In the genomic region with DNA sequence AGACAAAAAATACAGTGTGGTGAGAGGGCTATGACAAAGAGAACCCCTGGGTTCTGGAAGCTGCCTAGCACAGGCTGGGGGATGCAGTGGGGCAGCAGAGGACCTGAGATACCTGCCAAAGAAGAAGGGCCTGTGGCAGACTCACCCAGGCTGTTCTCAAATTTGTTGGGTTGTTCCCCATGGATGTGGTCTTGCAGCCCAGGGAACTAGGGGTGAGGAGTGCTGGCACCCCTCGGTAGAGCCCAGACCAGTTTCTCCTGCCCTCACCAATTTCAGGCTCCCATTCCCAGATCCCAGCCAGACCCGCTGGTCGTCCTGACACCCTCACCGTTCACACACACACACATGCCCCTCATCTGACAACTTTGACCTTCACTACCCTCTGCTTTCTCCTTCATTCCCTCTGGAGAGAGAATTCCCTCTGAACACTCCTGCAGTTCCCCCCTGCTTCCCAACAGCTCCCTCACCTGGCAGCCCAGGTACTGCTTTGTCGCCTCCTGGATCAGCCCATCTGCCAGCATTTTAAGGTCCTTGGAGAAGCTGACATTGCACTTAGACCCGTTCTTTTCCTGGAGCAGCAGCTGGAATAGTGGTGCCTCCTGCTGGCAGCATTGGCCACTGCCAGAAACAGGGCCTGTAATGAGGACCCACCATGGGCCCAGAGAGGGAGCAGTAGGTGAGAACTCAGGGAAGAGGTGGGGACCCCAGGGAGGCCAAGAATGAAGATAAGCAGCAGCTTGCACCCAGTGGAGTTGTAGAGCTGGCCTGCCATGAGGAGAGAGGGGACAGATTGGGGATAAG, we compare ENCODE assay signal across 1 cellular context.
TF ChIP-seq lines count a peak whose summit lies in the region.

No MANE protein-coding gene starts in this region.

TF ChIP-seq in HepG2, 621 proteins besides CTCF, POLR2A, EP300 and RAD21 (continued from another document and continues in another):
- TF ChIP-seq, protein P1, sequence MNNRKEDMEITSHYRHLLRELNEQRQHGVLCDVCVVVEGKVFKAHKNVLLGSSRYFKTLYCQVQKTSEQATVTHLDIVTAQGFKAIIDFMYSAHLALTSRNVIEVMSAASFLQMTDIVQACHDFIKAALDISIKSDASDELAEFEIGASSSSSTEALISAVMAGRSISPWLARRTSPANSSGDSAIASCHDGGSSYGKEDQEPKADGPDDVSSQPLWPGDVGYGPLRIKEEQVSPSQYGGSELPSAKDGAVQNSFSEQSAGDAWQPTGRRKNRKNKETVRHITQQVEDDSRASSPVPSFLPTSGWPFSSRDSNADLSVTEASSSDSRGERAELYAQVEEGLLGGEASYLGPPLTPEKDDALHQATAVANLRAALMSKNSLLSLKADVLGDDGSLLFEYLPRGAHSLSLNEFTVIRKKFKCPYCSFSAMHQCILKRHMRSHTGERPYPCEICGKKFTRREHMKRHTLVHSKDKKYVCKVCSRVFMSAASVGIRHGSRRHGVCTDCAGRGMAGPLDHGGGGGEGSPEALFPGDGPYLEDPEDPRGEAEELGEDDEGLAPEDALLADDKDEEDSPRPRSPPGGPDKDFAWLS (CRISPR knock-in tag; IDR thresholded peaks at IDR 0.05; ENCODE audit: borderline replicate concordance), result no peak
- TF ChIP-seq, protein P2, sequence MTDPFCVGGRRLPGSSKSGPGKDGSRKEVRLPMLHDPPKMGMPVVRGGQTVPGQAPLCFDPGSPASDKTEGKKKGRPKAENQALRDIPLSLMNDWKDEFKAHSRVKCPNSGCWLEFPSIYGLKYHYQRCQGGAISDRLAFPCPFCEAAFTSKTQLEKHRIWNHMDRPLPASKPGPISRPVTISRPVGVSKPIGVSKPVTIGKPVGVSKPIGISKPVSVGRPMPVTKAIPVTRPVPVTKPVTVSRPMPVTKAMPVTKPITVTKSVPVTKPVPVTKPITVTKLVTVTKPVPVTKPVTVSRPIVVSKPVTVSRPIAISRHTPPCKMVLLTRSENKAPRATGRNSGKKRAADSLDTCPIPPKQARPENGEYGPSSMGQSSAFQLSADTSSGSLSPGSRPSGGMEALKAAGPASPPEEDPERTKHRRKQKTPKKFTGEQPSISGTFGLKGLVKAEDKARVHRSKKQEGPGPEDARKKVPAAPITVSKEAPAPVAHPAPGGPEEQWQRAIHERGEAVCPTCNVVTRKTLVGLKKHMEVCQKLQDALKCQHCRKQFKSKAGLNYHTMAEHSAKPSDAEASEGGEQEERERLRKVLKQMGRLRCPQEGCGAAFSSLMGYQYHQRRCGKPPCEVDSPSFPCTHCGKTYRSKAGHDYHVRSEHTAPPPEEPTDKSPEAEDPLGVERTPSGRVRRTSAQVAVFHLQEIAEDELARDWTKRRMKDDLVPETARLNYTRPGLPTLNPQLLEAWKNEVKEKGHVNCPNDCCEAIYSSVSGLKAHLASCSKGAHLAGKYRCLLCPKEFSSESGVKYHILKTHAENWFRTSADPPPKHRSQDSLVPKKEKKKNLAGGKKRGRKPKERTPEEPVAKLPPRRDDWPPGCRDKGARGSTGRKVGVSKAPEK (CRISPR knock-in tag; IDR thresholded peaks at IDR 0.05; ENCODE audit: borderline replicate concordance), result no peak
- TF ChIP-seq NFYB (CRISPR knock-in tag; IDR thresholded peaks at IDR 0.05) (no peak), SYNCRIP (IDR thresholded peaks at IDR 0.05; ENCODE audit: insufficient read depth, low read depth, low read length) (no peak), ZNF44 (CRISPR knock-in tag; IDR thresholded peaks at IDR 0.05) (no peak), SMAD9 (CRISPR knock-in tag; IDR thresholded peaks at IDR 0.05) (no peak), ZNF546 (CRISPR knock-in tag; conservative IDR thresholded peaks at IDR 0.05) (no peak), HDAC6 (IDR thresholded peaks at IDR 0.05; ENCODE audit: low read depth, low read length) (no peak), DNMT1 (CRISPR knock-in tag; IDR thresholded peaks at IDR 0.05) (no peak), ZNF282 (IDR thresholded peaks at IDR 0.05; ENCODE audit: partially characterized antibody) (no peak), ZNF484 (CRISPR knock-in tag; IDR thresholded peaks at IDR 0.05; ENCODE audit: borderline replicate concordance, low read depth) (no peak), ARNT2 (CRISPR knock-in tag; IDR thresholded peaks at IDR 0.05; ENCODE audit: low read depth) (peak; percentile 47; the same call in 1 of the 2 replicates), FOXK1 (CRISPR knock-in tag; IDR thresholded peaks at IDR 0.05; ENCODE audit: borderline replicate concordance, low read depth) (peak; percentile 25; the same call in 1 of the 2 replicates), ZNF749 (CRISPR knock-in tag; IDR thresholded peaks at IDR 0.05; ENCODE audit: borderline replicate concordance) (no peak), ZMYM4 (CRISPR knock-in tag; IDR thresholded peaks at IDR 0.05) (peak; percentile 32; the same call in 1 of the 2 replicates), ZNF333 (CRISPR knock-in tag; IDR thresholded peaks at IDR 0.05; ENCODE audit: borderline replicate concordance) (no peak), REPIN1 (CRISPR knock-in tag; IDR thresholded peaks at IDR 0.05; ENCODE audit: borderline replicate concordance, low read depth) (peak; percentile 38; the same call in 1 of the 2 replicates), ZNF879 (CRISPR knock-in tag; IDR thresholded peaks at IDR 0.05) (no peak), ZC3H13 (CRISPR knock-in tag; IDR thresholded peaks at IDR 0.05) (no peak), ZNF33B (CRISPR knock-in tag; IDR thresholded peaks at IDR 0.05) (no peak)
- TF ChIP-seq, protein P3, sequence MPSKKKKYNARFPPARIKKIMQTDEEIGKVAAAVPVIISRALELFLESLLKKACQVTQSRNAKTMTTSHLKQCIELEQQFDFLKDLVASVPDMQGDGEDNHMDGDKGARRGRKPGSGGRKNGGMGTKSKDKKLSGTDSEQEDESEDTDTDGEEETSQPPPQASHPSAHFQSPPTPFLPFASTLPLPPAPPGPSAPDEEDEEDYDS (CRISPR knock-in tag; IDR thresholded peaks at IDR 0.05), result no peak
- TF ChIP-seq, protein P4, sequence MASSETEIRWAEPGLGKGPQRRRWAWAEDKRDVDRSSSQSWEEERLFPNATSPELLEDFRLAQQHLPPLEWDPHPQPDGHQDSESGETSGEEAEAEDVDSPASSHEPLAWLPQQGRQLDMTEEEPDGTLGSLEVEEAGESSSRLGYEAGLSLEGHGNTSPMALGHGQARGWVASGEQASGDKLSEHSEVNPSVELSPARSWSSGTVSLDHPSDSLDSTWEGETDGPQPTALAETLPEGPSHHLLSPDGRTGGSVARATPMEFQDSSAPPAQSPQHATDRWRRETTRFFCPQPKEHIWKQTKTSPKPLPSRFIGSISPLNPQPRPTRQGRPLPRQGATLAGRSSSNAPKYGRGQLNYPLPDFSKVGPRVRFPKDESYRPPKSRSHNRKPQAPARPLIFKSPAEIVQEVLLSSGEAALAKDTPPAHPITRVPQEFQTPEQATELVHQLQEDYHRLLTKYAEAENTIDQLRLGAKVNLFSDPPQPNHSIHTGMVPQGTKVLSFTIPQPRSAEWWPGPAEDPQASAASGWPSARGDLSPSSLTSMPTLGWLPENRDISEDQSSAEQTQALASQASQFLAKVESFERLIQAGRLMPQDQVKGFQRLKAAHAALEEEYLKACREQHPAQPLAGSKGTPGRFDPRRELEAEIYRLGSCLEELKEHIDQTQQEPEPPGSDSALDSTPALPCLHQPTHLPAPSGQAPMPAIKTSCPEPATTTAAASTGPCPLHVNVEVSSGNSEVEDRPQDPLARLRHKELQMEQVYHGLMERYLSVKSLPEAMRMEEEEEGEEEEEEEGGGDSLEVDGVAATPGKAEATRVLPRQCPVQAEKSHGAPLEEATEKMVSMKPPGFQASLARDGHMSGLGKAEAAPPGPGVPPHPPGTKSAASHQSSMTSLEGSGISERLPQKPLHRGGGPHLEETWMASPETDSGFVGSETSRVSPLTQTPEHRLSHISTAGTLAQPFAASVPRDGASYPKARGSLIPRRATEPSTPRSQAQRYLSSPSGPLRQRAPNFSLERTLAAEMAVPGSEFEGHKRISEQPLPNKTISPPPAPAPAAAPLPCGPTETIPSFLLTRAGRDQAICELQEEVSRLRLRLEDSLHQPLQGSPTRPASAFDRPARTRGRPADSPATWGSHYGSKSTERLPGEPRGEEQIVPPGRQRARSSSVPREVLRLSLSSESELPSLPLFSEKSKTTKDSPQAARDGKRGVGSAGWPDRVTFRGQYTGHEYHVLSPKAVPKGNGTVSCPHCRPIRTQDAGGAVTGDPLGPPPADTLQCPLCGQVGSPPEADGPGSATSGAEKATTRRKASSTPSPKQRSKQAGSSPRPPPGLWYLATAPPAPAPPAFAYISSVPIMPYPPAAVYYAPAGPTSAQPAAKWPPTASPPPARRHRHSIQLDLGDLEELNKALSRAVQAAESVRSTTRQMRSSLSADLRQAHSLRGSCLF (CRISPR knock-in tag; IDR thresholded peaks at IDR 0.05; ENCODE audit: borderline replicate concordance), result no peak
- TF ChIP-seq, protein P5, sequence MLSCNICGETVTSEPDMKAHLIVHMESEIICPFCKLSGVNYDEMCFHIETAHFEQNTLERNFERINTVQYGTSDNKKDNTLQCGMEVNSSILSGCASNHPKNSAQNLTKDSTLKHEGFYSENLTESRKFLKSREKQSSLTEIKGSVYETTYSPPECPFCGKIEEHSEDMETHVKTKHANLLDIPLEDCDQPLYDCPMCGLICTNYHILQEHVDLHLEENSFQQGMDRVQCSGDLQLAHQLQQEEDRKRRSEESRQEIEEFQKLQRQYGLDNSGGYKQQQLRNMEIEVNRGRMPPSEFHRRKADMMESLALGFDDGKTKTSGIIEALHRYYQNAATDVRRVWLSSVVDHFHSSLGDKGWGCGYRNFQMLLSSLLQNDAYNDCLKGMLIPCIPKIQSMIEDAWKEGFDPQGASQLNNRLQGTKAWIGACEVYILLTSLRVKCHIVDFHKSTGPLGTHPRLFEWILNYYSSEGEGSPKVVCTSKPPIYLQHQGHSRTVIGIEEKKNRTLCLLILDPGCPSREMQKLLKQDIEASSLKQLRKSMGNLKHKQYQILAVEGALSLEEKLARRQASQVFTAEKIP (CRISPR knock-in tag; IDR thresholded peaks at IDR 0.05; ENCODE audit: borderline replicate concordance), result no peak
- TF ChIP-seq, protein P6, sequence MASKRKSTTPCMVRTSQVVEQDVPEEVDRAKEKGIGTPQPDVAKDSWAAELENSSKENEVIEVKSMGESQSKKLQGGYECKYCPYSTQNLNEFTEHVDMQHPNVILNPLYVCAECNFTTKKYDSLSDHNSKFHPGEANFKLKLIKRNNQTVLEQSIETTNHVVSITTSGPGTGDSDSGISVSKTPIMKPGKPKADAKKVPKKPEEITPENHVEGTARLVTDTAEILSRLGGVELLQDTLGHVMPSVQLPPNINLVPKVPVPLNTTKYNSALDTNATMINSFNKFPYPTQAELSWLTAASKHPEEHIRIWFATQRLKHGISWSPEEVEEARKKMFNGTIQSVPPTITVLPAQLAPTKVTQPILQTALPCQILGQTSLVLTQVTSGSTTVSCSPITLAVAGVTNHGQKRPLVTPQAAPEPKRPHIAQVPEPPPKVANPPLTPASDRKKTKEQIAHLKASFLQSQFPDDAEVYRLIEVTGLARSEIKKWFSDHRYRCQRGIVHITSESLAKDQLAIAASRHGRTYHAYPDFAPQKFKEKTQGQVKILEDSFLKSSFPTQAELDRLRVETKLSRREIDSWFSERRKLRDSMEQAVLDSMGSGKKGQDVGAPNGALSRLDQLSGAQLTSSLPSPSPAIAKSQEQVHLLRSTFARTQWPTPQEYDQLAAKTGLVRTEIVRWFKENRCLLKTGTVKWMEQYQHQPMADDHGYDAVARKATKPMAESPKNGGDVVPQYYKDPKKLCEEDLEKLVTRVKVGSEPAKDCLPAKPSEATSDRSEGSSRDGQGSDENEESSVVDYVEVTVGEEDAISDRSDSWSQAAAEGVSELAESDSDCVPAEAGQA (IDR thresholded peaks at IDR 0.05; ENCODE audit: low read depth), result no peak
- TF ChIP-seq, protein P6 (CRISPR knock-in tag; IDR thresholded peaks at IDR 0.05; ENCODE audit: borderline replicate concordance), result no peak
- TF ChIP-seq, protein P7, sequence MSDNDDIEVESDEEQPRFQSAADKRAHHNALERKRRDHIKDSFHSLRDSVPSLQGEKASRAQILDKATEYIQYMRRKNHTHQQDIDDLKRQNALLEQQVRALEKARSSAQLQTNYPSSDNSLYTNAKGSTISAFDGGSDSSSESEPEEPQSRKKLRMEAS (IDR thresholded peaks at IDR 0.05), result peak; percentile 52; the same call in 1 of the 2 replicates
- TF ChIP-seq, protein P8, sequence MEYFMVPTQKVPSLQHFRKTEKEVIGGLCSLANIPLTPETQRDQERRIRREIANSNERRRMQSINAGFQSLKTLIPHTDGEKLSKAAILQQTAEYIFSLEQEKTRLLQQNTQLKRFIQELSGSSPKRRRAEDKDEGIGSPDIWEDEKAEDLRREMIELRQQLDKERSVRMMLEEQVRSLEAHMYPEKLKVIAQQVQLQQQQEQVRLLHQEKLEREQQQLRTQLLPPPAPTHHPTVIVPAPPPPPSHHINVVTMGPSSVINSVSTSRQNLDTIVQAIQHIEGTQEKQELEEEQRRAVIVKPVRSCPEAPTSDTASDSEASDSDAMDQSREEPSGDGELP (IDR thresholded peaks at IDR 0.05; ENCODE audit: borderline replicate concordance, low read depth), result peak; percentile 64; the same call in 1 of the 2 replicates
- TF ChIP-seq, protein P9, sequence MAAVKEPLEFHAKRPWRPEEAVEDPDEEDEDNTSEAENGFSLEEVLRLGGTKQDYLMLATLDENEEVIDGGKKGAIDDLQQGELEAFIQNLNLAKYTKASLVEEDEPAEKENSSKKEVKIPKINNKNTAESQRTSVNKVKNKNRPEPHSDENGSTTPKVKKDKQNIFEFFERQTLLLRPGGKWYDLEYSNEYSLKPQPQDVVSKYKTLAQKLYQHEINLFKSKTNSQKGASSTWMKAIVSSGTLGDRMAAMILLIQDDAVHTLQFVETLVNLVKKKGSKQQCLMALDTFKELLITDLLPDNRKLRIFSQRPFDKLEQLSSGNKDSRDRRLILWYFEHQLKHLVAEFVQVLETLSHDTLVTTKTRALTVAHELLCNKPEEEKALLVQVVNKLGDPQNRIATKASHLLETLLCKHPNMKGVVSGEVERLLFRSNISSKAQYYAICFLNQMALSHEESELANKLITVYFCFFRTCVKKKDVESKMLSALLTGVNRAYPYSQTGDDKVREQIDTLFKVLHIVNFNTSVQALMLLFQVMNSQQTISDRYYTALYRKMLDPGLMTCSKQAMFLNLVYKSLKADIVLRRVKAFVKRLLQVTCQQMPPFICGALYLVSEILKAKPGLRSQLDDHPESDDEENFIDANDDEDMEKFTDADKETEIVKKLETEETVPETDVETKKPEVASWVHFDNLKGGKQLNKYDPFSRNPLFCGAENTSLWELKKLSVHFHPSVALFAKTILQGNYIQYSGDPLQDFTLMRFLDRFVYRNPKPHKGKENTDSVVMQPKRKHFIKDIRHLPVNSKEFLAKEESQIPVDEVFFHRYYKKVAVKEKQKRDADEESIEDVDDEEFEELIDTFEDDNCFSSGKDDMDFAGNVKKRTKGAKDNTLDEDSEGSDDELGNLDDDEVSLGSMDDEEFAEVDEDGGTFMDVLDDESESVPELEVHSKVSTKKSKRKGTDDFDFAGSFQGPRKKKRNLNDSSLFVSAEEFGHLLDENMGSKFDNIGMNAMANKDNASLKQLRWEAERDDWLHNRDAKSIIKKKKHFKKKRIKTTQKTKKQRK (IDR thresholded peaks at IDR 0.05; ENCODE audit: low read length), result no peak
